In genomic region chr11:35923452-35923851, GRCh38 we compare ENCODE assay signal across 25 cellular contexts.
"Had no signal": no experiment of that assay in that cellular context is flagged by ENCODE, and none has a peak within 500 bp of the region (broad histone marks: within the 10 kb centered on the region; RNA-seq: fewer than 3 reads in every experiment).

No MANE protein-coding gene starts in this region.

- H3K4me3 ChIP-seq: body of pancreas, hepatocyte, left lung, lung, ovary, psoas muscle, tibial artery had no signal

- H3K36me3 Mint-ChIP-seq: activated naive CD4-positive, alpha-beta T cell treated with anti-CD3 and anti-CD28 coated beads, Interleukin-2, amount 50 U/mL, for 24 hours; natural killer cell had no signal

- H3K27me3 ChIP-seq: body of pancreas, hepatocyte, ovary had no signal

- H3K27ac ChIP-seq: body of pancreas, hepatocyte, neutrophil, ovary, psoas muscle, tibial artery had no signal

- H2AFZ ChIP-seq: hepatocyte had no signal

- H3K4me2 ChIP-seq: hepatocyte had no signal

- H3K9me3 ChIP-seq: body of pancreas, left lung, neutrophil, ovary, psoas muscle, tibial artery had no signal

- H3K9me3 Mint-ChIP-seq: activated naive CD4-positive, alpha-beta T cell treated with anti-CD3 and anti-CD28 coated beads, Interleukin-2, amount 50 U/mL, for 24 hours; central memory CD8-positive, alpha-beta T cell; natural killer cell had no signal

- H3K36me3 ChIP-seq: left lung, neutrophil, ovary, tibial artery had no signal

- H3K4me1 Mint-ChIP-seq: activated naive CD4-positive, alpha-beta T cell treated with anti-CD3 and anti-CD28 coated beads, Interleukin-2, amount 50 U/mL, for 24 hours; central memory CD8-positive, alpha-beta T cell; natural killer cell had no signal

- DNase-seq: activated CD4-positive, alpha-beta T cell treated with anti-CD3 and anti-CD28 coated beads, Interleukin-2, amount 50 U/mL, for 1 hour; activated CD8-positive, alpha-beta T cell treated with anti-CD3 and anti-CD28 coated beads, Interleukin-2, amount 10 ng/mL, durations not matched to agents 7 days and 5 days; activated gamma-delta T cell treated with Interleukin-2 at 50 U/mL for 16 hours; anterior cingulate cortex; body of pancreas; erythroblast; foreskin melanocyte; glutamatergic neuron; kidney glomerular epithelial cell; left lung; midbrain; natural killer cell; ovary; psoas muscle; right cardiac atrium; stimulated activated CD4-positive, alpha-beta T cell treated with anti-CD3 and anti-CD28 coated beads, Interleukin-12 subunit alpha, Interleukin-12 subunit beta, amount 100 ng/mL, for 4 hours; stimulated activated CD4-positive, alpha-beta T cell treated with anti-CD3 and anti-CD28 coated beads, Interleukin-4, amount 100 ng/mL, for 4 hours; stimulated activated naive CD8-positive, alpha-beta T cell treated with anti-CD3 and anti-CD28 coated beads, Interleukin-15, Interleukin-2, amounts not matched to agents 100 U/mL and 50 U/mL, for 24 hours; T-helper 9 cell; tibial artery had no signal

- H3K4me3 Mint-ChIP-seq: activated CD8-positive, alpha-beta T cell treated with anti-CD3 and anti-CD28 coated beads, Interleukin-2, amount 10 ng/mL, durations not matched to agents 7 days and 5 days; activated naive CD4-positive, alpha-beta T cell treated with anti-CD3 and anti-CD28 coated beads, Interleukin-2, amount 50 U/mL, for 24 hours; central memory CD8-positive, alpha-beta T cell; natural killer cell had no signal

- H3K27ac Mint-ChIP-seq: activated CD8-positive, alpha-beta T cell treated with anti-CD3 and anti-CD28 coated beads, Interleukin-2, amount 10 ng/mL, durations not matched to agents 7 days and 5 days; activated naive CD4-positive, alpha-beta T cell treated with anti-CD3 and anti-CD28 coated beads, Interleukin-2, amount 50 U/mL, for 24 hours; natural killer cell had no signal
